ENCODE assay signal across 13 cellular contexts in the genomic region with DNA sequence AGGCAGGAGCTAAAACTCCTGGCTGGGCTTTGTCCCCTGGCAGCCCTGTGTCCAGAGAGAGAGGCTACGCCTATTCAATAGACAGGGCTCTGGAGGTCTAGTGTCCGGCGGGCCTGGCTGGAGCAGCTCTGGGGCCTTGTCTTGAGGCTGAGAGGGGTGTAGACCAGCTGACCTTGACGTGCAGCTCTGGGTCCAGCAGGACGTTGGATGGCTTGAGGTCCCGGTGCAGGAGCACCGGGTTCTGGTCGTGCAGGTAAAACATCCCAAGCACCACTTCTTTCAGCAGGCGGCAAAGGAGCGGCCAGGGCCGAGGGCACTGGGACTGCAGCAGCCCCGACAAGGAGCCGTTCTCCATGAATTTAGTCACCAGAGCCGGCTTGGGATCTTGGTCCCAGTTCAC. TPM values are rescaled to one million over a fixed set of nuclear protein-coding genes. Genes with fewer than 3 reads are reported as not detected.
DNase-seq lines count a peak whose midpoint lies in the region; ATAC-seq and TF ChIP-seq lines count a peak whose summit lies in the region.
"Had no signal": no experiment of that assay in that cellular context is flagged by ENCODE, and none has a peak within 500 bp of the region (broad histone marks: within the 10 kb centered on the region; RNA-seq: fewer than 3 reads in every experiment).

No MANE protein-coding gene starts in this region.

- no peaks in the 10 kb centered on the region for H3K9me2 ChIP-seq in MM.1S (replicated peaks; ENCODE audit: insufficient read depth, low read length)

- H3K27ac ChIP-seq in MM.1S (ENCODE audit: low read length) (no peak overlapping the region), rectal smooth muscle tissue (ENCODE audit: low read depth, low read length) (no peak overlapping the region)
- H3K27ac ChIP-seq: foreskin keratinocyte, KMS-11 had no signal

- H3K4me3 ChIP-seq in MM.1S (ENCODE audit: low read length) (no peak overlapping the region), foreskin fibroblast (ENCODE audit: low read depth in 1 of 2, low read length in 2 of 2) (peak overlapping the region; percentile 45 to 63), rectal smooth muscle tissue (ENCODE audit: low read length) (peak overlapping the region; percentile 78)

- H3K9me3 Mint-ChIP-seq in Calu3 (ENCODE audit: low read depth, unreplicated experiment) = no peaks in the 10 kb centered on the region
- H3K9me3 Mint-ChIP-seq: neural crest cell had no signal

- H3K27me3 Mint-ChIP-seq in Calu3 (ENCODE audit: unreplicated experiment) = no peaks in the 10 kb centered on the region

- TF ChIP-seq CTCF in Calu3 (IDR thresholded peaks at IDR 0.05; ENCODE audit: unreplicated experiment) (no peak), MM.1S (IDR thresholded peaks at IDR 0.05; ENCODE audit: low read length) (no peak), foreskin fibroblast (IDR thresholded peaks at IDR 0.05; ENCODE audit: low read depth, low read length) (no peak)

- CTCF ChIA-PET in Calu3 (lab: Charles Lee) = interaction anchor here (0.8 to 2.1 kb wide), 3 partner anchors 28 to 93 kb away, joined by 3 to 5 read pairs (median 4); partner anchors contain the start of genes CBLN3 and KHNYN

- H3K36me3 Mint-ChIP-seq in Calu3 (ENCODE audit: insufficient read depth, unreplicated experiment) = peaks cover 8% of the 10 kb centered on the region

- H3K9me3 ChIP-seq in MM.1S (replicated peaks; ENCODE audit: insufficient read depth, low read length) = no peaks in the 10 kb centered on the region

- DNase-seq in Calu3 = no peak
- no peak for DNase-seq in MM.1S
- DNase-seq in foreskin fibroblast = no peak
- DNase-seq in NCI-H345 treated with DMSO at 0.1 percent for 48 hours (lab: John Stamatoyannopoulos, UW; ENCODE audit: unreplicated experiment) = no peak
- DNase-seq in AG20443 (ENCODE audit: low spot score) = no peak
- DNase-seq: DMS79, NCI-H774 had no signal

- H3K36me3 ChIP-seq in MM.1S (replicated peaks; ENCODE audit: insufficient read depth, low read length) (no peaks in the 10 kb centered on the region), rectal smooth muscle tissue (ENCODE audit: control insufficient read depth, insufficient read depth, low read length) (peaks cover 2% of the 10 kb centered on the region)

- no peaks in the 10 kb centered on the region for H3K79me2 ChIP-seq in MM.1S (ENCODE audit: low read length)

- peak overlapping the region; percentile 79; the same call in 1 of the 2 replicates for H3K4me2 ChIP-seq in MM.1S (ENCODE audit: low read depth, low read length)
- H3K4me2 ChIP-seq: KMS-11 had no signal

- H2AFZ ChIP-seq in MM.1S (ENCODE audit: low read length) = no peak overlapping the region

- peaks cover 17% of the 10 kb centered on the region for H3K4me1 Mint-ChIP-seq in Calu3 (ENCODE audit: low read depth, unreplicated experiment)

- no peak overlapping the region for H3K27ac Mint-ChIP-seq in Calu3 (ENCODE audit: unreplicated experiment)

- no peak for ATAC-seq in GM18502 (IDR thresholded peaks at IDR 0.05; ENCODE audit: poor library complexity, unreplicated experiment)
- no peak for ATAC-seq in HG03520 (IDR thresholded peaks at IDR 0.05; ENCODE audit: unreplicated experiment)

- no peaks in the 10 kb centered on the region for H4K20me1 ChIP-seq in MM.1S (ENCODE audit: insufficient read depth, low read length)

- intact Hi-C loops in Calu3 (cut with micrococcal nuclease; ENCODE audit: unreplicated experiment) = no loop called here

- H3F3A ChIP-seq in MM.1S (ENCODE audit: insufficient read depth, low read length) = no peaks in the 10 kb centered on the region

- peak overlapping the region; percentile 77 for H3K4me3 Mint-ChIP-seq in Calu3 (ENCODE audit: low read depth, unreplicated experiment)
- H3K4me3 Mint-ChIP-seq: neural crest cell had no signal

- BruUV-seq in Calu3 (replicated peaks; lab: Mats Ljungman, UMichigan) = no TSS peak

- H3K9ac ChIP-seq in MM.1S (ENCODE audit: low read length) = no peak overlapping the region
- no peak overlapping the region for H3K9ac ChIP-seq in rectal smooth muscle tissue (ENCODE audit: low read length)
- H3K9ac ChIP-seq: KMS-11 had no signal

- H3K27me3 ChIP-seq in MM.1S (replicated peaks; ENCODE audit: insufficient read depth, low read length) = no peaks in the 10 kb centered on the region
- H3K27me3 ChIP-seq in rectal smooth muscle tissue (ENCODE audit: control insufficient read depth, insufficient read depth, low read length) = peaks cover 10% of the 10 kb centered on the region

- H3K4me1 ChIP-seq in MM.1S (ENCODE audit: low read length) (no peaks in the 10 kb centered on the region), rectal smooth muscle tissue (ENCODE audit: control insufficient read depth, insufficient read depth, low read length) (no peaks in the 10 kb centered on the region)
- H3K4me1 ChIP-seq: foreskin keratinocyte had no signal

RNA-seq across cellular contexts. Expression of gene RIPK3, which starts 0.9 kb away (rescaled TPM):
- 11.0 and 12.6 TPM in 2 replicates for total RNA-seq in Calu3 (2022)
- total RNA-seq: neural crest cell had no signal

RNA-seq across cellular contexts. Expression of gene ADCY4, which starts 4.0 kb away (rescaled TPM):
- 3.0 and 3.4 TPM in 2 replicates for total RNA-seq in Calu3 (2022)

RNA-seq across cellular contexts. Expression of gene LTB4R, which starts 27.5 kb away (rescaled TPM):
- 13.4 and 18.7 TPM in 2 replicates for total RNA-seq in Calu3 (2022)

RNA-seq across cellular contexts. Expression of gene LTB4R2, which starts 28.9 kb away (rescaled TPM):
- total RNA-seq in Calu3 (2022) = 19.3 and 25.8 TPM in 2 replicates

RNA-seq across cellular contexts. Expression of gene NFATC4, which starts 29.1 kb away (rescaled TPM):
- total RNA-seq in Calu3 (2022) = 10.7 and 12.8 TPM in 2 replicates
